ENCODE assay signal across 17 cellular contexts in genomic region chr18:21439453-21439852, GRCh38.
DNase-seq lines count a peak whose midpoint lies in the region; ATAC-seq and TF ChIP-seq lines count a peak whose summit lies in the region.
"Had no signal": no experiment of that assay in that cellular context is flagged by ENCODE, and none has a peak within 500 bp of the region (broad histone marks: within the 10 kb centered on the region; RNA-seq: fewer than 3 reads in every experiment).

No MANE protein-coding gene starts in this region.

- peak overlapping the region; percentile 56 for H3K4me2 ChIP-seq in mammary epithelial cell (ENCODE audit: insufficient read depth, low read depth, low read length)
- H3K4me2 ChIP-seq: neural progenitor cell had no signal

- no peaks in the 10 kb centered on the region for H3K36me3 ChIP-seq in ACC112 (ENCODE audit: insufficient read depth, low read length)
- H3K36me3 ChIP-seq in mammary epithelial cell (ENCODE audit: insufficient read depth, low read length): no peaks in the 10 kb centered on the region
- H3K36me3 ChIP-seq in CD8-positive, alpha-beta T cell (ENCODE audit: insufficient read depth, low read length): no peaks in the 10 kb centered on the region
- H3K36me3 ChIP-seq: BE2C had no signal

- peaks cover 18% of the 10 kb centered on the region for H3K4me1 ChIP-seq in ACC112 (ENCODE audit: control insufficient read depth, insufficient read depth, low read length, unreplicated experiment)
- H3K4me1 ChIP-seq in mammary epithelial cell (ENCODE audit: insufficient read depth, low read length): peaks cover 6% of the 10 kb centered on the region
- H3K4me1 ChIP-seq in CD8-positive, alpha-beta T cell (ENCODE audit: insufficient read depth, low read length): no peaks in the 10 kb centered on the region
- H3K4me1 ChIP-seq: BE2C, neural progenitor cell had no signal

- no peaks in the 10 kb centered on the region for H3K9me3 Mint-ChIP-seq in activated CD4-positive, alpha-beta memory T cell treated with anti-CD3 and anti-CD28 coated beads, Interleukin-2, amount 10 ng/mL, durations not matched to agents 7 days and 5 days
- H3K9me3 Mint-ChIP-seq in CD8-positive, alpha-beta T cell: no peaks in the 10 kb centered on the region
- H3K9me3 Mint-ChIP-seq: activated CD8-positive, alpha-beta T cell treated with anti-CD3 and anti-CD28 coated beads for 36 hours; activated naive CD4-positive, alpha-beta T cell treated with anti-CD3 and anti-CD28 coated beads, Interleukin-2, amount 50 U/mL, for 24 hours; neural progenitor cell had no signal

- no TSS peak for BruUV-seq in mammary epithelial cell (replicated peaks; lab: Mats Ljungman, UMichigan)

- H3K9ac ChIP-seq in mammary epithelial cell (ENCODE audit: insufficient read depth, low read length): no peak overlapping the region
- H3K9ac ChIP-seq: neural progenitor cell had no signal

- ATAC-seq in left lobe of liver (peak; percentile 73), GM19467 (IDR thresholded peaks at IDR 0.05; ENCODE audit: unreplicated experiment) (no peak)
- ATAC-seq in CD8-positive, alpha-beta T cell: no peak
- ATAC-seq: activated CD8-positive, alpha-beta T cell treated with anti-CD3 and anti-CD28 coated beads for 36 hours; stimulated activated naive CD8-positive, alpha-beta T cell treated with anti-CD3 and anti-CD28 coated beads, Interleukin-15, Interleukin-2, amounts not matched to agents 100 U/mL and 50 U/mL, for 24 hours had no signal

- H3K4me3 ChIP-seq in ACC112 (ENCODE audit: low read depth, low read length): peak overlapping the region; percentile 0; the same call in 1 of the 2 replicates
- H3K4me3 ChIP-seq in mammary epithelial cell (replicated peaks in 1 of 3; ENCODE audit: insufficient read depth in 1 of 3, low read depth in 2 of 3, low read length in 3 of 3): no peak overlapping the region
- H3K4me3 ChIP-seq in CD8-positive, alpha-beta T cell (ENCODE audit: low read depth, low read length): no peak overlapping the region
- H3K4me3 ChIP-seq: neural progenitor cell had no signal

- peak overlapping the region; percentile 16 for H2AFZ ChIP-seq in ACC112 (ENCODE audit: low read length, unreplicated experiment)
- H2AFZ ChIP-seq in mammary epithelial cell (ENCODE audit: low read depth, low read length): peak overlapping the region; percentile 56
- H2AFZ ChIP-seq: neural progenitor cell had no signal

- H3K79me2 ChIP-seq in ACC112 (ENCODE audit: control insufficient read depth, insufficient read depth, low read length, unreplicated experiment) (no peaks in the 10 kb centered on the region), mammary epithelial cell (ENCODE audit: insufficient read depth, low read length) (no peaks in the 10 kb centered on the region)

- in situ Hi-C loops in mammary epithelial cell (cut with MboI; ENCODE audit: low sequenced_read_pairs in 2 of 2): loop anchor here in 1 of 2 donors (5.0 kb wide), 1 partner anchor 47 kb away; no protein-coding TSS in a partner anchor

- CTCF ChIA-PET in mammary epithelial cell (lab: Charles Lee; ENCODE audit: low non-redundant PET): no interaction called here
- CTCF ChIA-PET in activated CD4-positive, alpha-beta memory T cell treated with anti-CD3 and anti-CD28 coated beads, Interleukin-2, amount 10 ng/mL, durations not matched to agents 7 days and 5 days (lab: Charles Lee): interaction anchor here (0.6 kb wide), 1 partner anchor 407 kb away, joined by 3 read pairs; no protein-coding TSS in a partner anchor
- CTCF ChIA-PET in CD8-positive, alpha-beta T cell (lab: Charles Lee): interaction anchor here (0.8 kb wide), 1 partner anchor 33 kb away, joined by 3 read pairs; no protein-coding TSS in a partner anchor

- no peak overlapping the region for H3K4me3 Mint-ChIP-seq in activated CD4-positive, alpha-beta memory T cell treated with anti-CD3 and anti-CD28 coated beads, Interleukin-2, amount 10 ng/mL, durations not matched to agents 7 days and 5 days
- H3K4me3 Mint-ChIP-seq in CD8-positive, alpha-beta T cell: no peak overlapping the region
- H3K4me3 Mint-ChIP-seq: activated CD8-positive, alpha-beta T cell treated with anti-CD3 and anti-CD28 coated beads for 36 hours; activated naive CD4-positive, alpha-beta T cell treated with anti-CD3 and anti-CD28 coated beads, Interleukin-2, amount 50 U/mL, for 24 hours; neural progenitor cell had no signal

- H3K9me3 ChIP-seq in mammary epithelial cell (replicated peaks; ENCODE audit: insufficient read depth, low read length): no peaks in the 10 kb centered on the region
- H3K9me3 ChIP-seq in CD8-positive, alpha-beta T cell (ENCODE audit: low read length): no peaks in the 10 kb centered on the region
- H3K9me3 ChIP-seq: BE2C had no signal

- intact Hi-C loops in mammary epithelial cell (cut with micrococcal nuclease): loop anchor here (1.0 kb wide), 1 partner anchor 48 kb away; no protein-coding TSS in a partner anchor
- intact Hi-C loops in CD8-positive, alpha-beta T cell (cut with DNase I, micrococcal nuclease): no loop called here

- DNase-seq in HS-27A (ENCODE audit: low read depth) (peak; percentile 75), mammary epithelial cell (peak; percentile 93), left lobe of liver (ENCODE audit: low spot score) (no peak), NOMO-1 (lab: John Stamatoyannopoulos, UW; ENCODE audit: unreplicated experiment in 2 of 2) (no peak)
- no peak for DNase-seq in activated CD4-positive, alpha-beta memory T cell treated with anti-CD3 and anti-CD28 coated beads, Interleukin-2, amount 10 ng/mL, durations not matched to agents 7 days and 5 days
- DNase-seq in CD8-positive, alpha-beta T cell: no peak
- DNase-seq: activated CD8-positive, alpha-beta T cell treated with anti-CD3 and anti-CD28 coated beads for 36 hours; BE2C; effector CD8-positive, alpha-beta T cell; NCI-H1092; NCI-H774; stimulated activated naive CD8-positive, alpha-beta T cell treated with anti-CD3 and anti-CD28 coated beads, Interleukin-15, Interleukin-2, amounts not matched to agents 100 U/mL and 50 U/mL, for 24 hours; T-helper 1 cell had no signal

- 32% methylated on average over 4 of the region's 4 CpGs for WGBS in mammary epithelial cell (ENCODE audit: low coverage, missing lambda C conversion rate)

- no peak overlapping the region for H3K27ac Mint-ChIP-seq in activated CD4-positive, alpha-beta memory T cell treated with anti-CD3 and anti-CD28 coated beads, Interleukin-2, amount 10 ng/mL, durations not matched to agents 7 days and 5 days
- H3K27ac Mint-ChIP-seq in CD8-positive, alpha-beta T cell: no peak overlapping the region
- H3K27ac Mint-ChIP-seq: activated CD8-positive, alpha-beta T cell treated with anti-CD3 and anti-CD28 coated beads for 36 hours; activated naive CD4-positive, alpha-beta T cell treated with anti-CD3 and anti-CD28 coated beads, Interleukin-2, amount 50 U/mL, for 24 hours; neural progenitor cell had no signal

- H3K4me1 Mint-ChIP-seq in activated CD4-positive, alpha-beta memory T cell treated with anti-CD3 and anti-CD28 coated beads, Interleukin-2, amount 10 ng/mL, durations not matched to agents 7 days and 5 days: no peaks in the 10 kb centered on the region
- no peaks in the 10 kb centered on the region for H3K4me1 Mint-ChIP-seq in CD8-positive, alpha-beta T cell (ENCODE audit: low read depth)
- H3K4me1 Mint-ChIP-seq: activated naive CD4-positive, alpha-beta T cell treated with anti-CD3 and anti-CD28 coated beads, Interleukin-2, amount 50 U/mL, for 24 hours; neural progenitor cell had no signal

- dilution Hi-C loops in mammary epithelial cell (cut with HindIII; ENCODE audit: low sequenced_read_pairs): no loop called here

- peak overlapping the region; percentile 81 for H3K27ac ChIP-seq in ACC112 (ENCODE audit: low read depth, low read length)
- H3K27ac ChIP-seq in mammary epithelial cell (ENCODE audit: insufficient read depth, low read depth, low read length): peak overlapping the region; percentile 75
- H3K27ac ChIP-seq in CD8-positive, alpha-beta T cell (ENCODE audit: low read depth, low read length): no peak overlapping the region
- H3K27ac ChIP-seq: neural progenitor cell had no signal

- H4K20me1 ChIP-seq in mammary epithelial cell (ENCODE audit: insufficient read depth, low read length): no peaks in the 10 kb centered on the region

- H3K27me3 ChIP-seq in ACC112 (ENCODE audit: insufficient read depth, low read length) (no peaks in the 10 kb centered on the region), mammary epithelial cell (ENCODE audit: insufficient read depth, low read length) (no peaks in the 10 kb centered on the region)
- H3K27me3 ChIP-seq in CD8-positive, alpha-beta T cell (ENCODE audit: insufficient read depth, low read length): peaks cover 3% of the 10 kb centered on the region
- H3K27me3 ChIP-seq: BE2C, neural progenitor cell had no signal

- H3K27me3 Mint-ChIP-seq in activated CD4-positive, alpha-beta memory T cell treated with anti-CD3 and anti-CD28 coated beads, Interleukin-2, amount 10 ng/mL, durations not matched to agents 7 days and 5 days: peaks cover 29% of the 10 kb centered on the region
- H3K27me3 Mint-ChIP-seq in CD8-positive, alpha-beta T cell (ENCODE audit: low read depth): peaks cover 27% of the 10 kb centered on the region

- no peak for TF ChIP-seq CTCF in mammary epithelial cell (conservative IDR thresholded peaks at IDR 0.05 in 1 of 2, IDR thresholded peaks at IDR 0.05 in 1 of 2; ENCODE audit: extremely low read depth in 1 of 2, insufficient read depth in 1 of 2, low read depth in 1 of 2, low read length in 2 of 2)
- no peak for TF ChIP-seq CTCF in CD8-positive, alpha-beta T cell (IDR thresholded peaks at IDR 0.05)

- POLR2A ChIA-PET in activated CD4-positive, alpha-beta memory T cell treated with anti-CD3 and anti-CD28 coated beads, Interleukin-2, amount 10 ng/mL, durations not matched to agents 7 days and 5 days (lab: Charles Lee): no interaction called here
- POLR2A ChIA-PET in CD8-positive, alpha-beta T cell (lab: Charles Lee): no interaction called here

- no peaks in the 10 kb centered on the region for H3K36me3 Mint-ChIP-seq in activated CD4-positive, alpha-beta memory T cell treated with anti-CD3 and anti-CD28 coated beads, Interleukin-2, amount 10 ng/mL, durations not matched to agents 7 days and 5 days (ENCODE audit: low read depth)
- H3K36me3 Mint-ChIP-seq in CD8-positive, alpha-beta T cell: no peaks in the 10 kb centered on the region
- H3K36me3 Mint-ChIP-seq: activated naive CD4-positive, alpha-beta T cell treated with anti-CD3 and anti-CD28 coated beads, Interleukin-2, amount 50 U/mL, for 24 hours had no signal

Comparison
In these comparisons a context has a peak if more than half of its experiments do, and no peak if none do; other contexts are left out.
1. DNase-seq: peak in HS-27A (single experiment) and mammary epithelial cell (single experiment); none in left lobe of liver (single experiment), activated CD4-positive, alpha-beta memory T cell treated with anti-CD3 and anti-CD28 coated beads, Interleukin-2, amount 10 ng/mL, durations not matched to agents 7 days and 5 days (single experiment), NOMO-1 (0 of 2) and CD8-positive, alpha-beta T cell (0 of 7).